22 cellular contexts compared by ENCODE assay signal in genomic region chr11:34126959-34127848, GRCh38. TPM values are rescaled to one million over a fixed set of nuclear protein-coding genes. Genes with fewer than 3 reads are reported as not detected.
DNase-seq lines count a peak whose midpoint lies in the region; ATAC-seq, FAIRE-seq and TF ChIP-seq lines count a peak whose summit lies in the region.
"Had no signal": no experiment of that assay in that cellular context is flagged by ENCODE, and none has a peak within 500 bp of the region (broad histone marks: within the 10 kb centered on the region; RNA-seq: fewer than 3 reads in every experiment).

No MANE protein-coding gene starts in this region.

- peaks cover 98% of the 10 kb centered on the region for H3K36me3 Mint-ChIP-seq in MCF 10A (ENCODE audit: insufficient read depth, unreplicated experiment)
- peaks cover 40 to 65% of the 10 kb centered on the region in 2 donors for H3K36me3 Mint-ChIP-seq in stimulated activated naive B cell treated with anti-CD40 and anti-IgM and Interleukin-4, amounts not matched to agents 10 μg/mL and 1 μg/mL and 100 μg/mL, for 72 hours

- intact Hi-C loops in MCF 10A (cut with micrococcal nuclease) (no loop called here), breast epithelium (cut with DNase I; ENCODE audit: low total_unique reads) (no loop called here), kidney (cut with DNase I) (no loop called here)

- H3K4me3 ChIP-seq in breast epithelium (no peak overlapping the region), H7 (ENCODE audit: insufficient read depth, low read depth, low read length) (no peak overlapping the region), kidney (ENCODE audit: low read length in 2 of 2) (no peak overlapping the region)
- H3K4me3 ChIP-seq: SJSA1 had no signal

- peak; percentile 59 for ATAC-seq in foreskin keratinocyte
- no peak for ATAC-seq in stimulated activated naive B cell treated with anti-CD40 and anti-IgM and Interleukin-4, amounts not matched to agents 10 μg/mL and 1 μg/mL and 100 μg/mL, for 72 hours (replicated peaks)
- no peak for ATAC-seq in GM19324 (IDR thresholded peaks at IDR 0.05; ENCODE audit: low FRiP score, unreplicated experiment)

- H3K27ac Mint-ChIP-seq in MCF 10A (ENCODE audit: low read depth, unreplicated experiment) = peak overlapping the region; percentile 39
- peak overlapping the region; percentile 53 for H3K27ac Mint-ChIP-seq in stimulated activated naive B cell treated with anti-CD40 and anti-IgM and Interleukin-4, amounts not matched to agents 10 μg/mL and 1 μg/mL and 100 μg/mL, for 72 hours

- H3K9me3 ChIP-seq in breast epithelium = no peaks in the 10 kb centered on the region
- H3K9me3 ChIP-seq in kidney (ENCODE audit: control insufficient read depth in 1 of 2, low read length in 2 of 2) = no peaks in the 10 kb centered on the region
- H3K9me3 ChIP-seq: SJSA1 had no signal

- H3K4me1 Mint-ChIP-seq in MCF 10A (ENCODE audit: insufficient read depth, unreplicated experiment) = no peaks in the 10 kb centered on the region
- peaks cover 9 to 16% of the 10 kb centered on the region in 2 donors for H3K4me1 Mint-ChIP-seq in stimulated activated naive B cell treated with anti-CD40 and anti-IgM and Interleukin-4, amounts not matched to agents 10 μg/mL and 1 μg/mL and 100 μg/mL, for 72 hours

- H3K4me1 ChIP-seq in breast epithelium (no peaks in the 10 kb centered on the region), foreskin keratinocyte (peaks cover 12% of the 10 kb centered on the region), kidney (ENCODE audit: control insufficient read depth in 1 of 2, insufficient read depth in 1 of 2, low read depth in 1 of 2, low read length in 2 of 2) (no peaks in the 10 kb centered on the region)
- H3K4me1 ChIP-seq: SJSA1 had no signal

- H3K36me3 ChIP-seq in breast epithelium = peaks cover 12% of the 10 kb centered on the region
- peaks cover 39% of the 10 kb centered on the region for H3K36me3 ChIP-seq in H7 (replicated peaks; ENCODE audit: control insufficient read depth, insufficient read depth, low read length)
- peaks cover 32 to 56% of the 10 kb centered on the region in 2 donors for H3K36me3 ChIP-seq in kidney (ENCODE audit: control insufficient read depth in 1 of 2, insufficient read depth in 2 of 2, low read length in 2 of 2)

- TF ChIP-seq CTCF in MCF 10A (IDR thresholded peaks at IDR 0.05; ENCODE audit: unreplicated experiment) (no peak), breast epithelium (IDR thresholded peaks at IDR 0.05) (no peak), foreskin keratinocyte (conservative IDR thresholded peaks at IDR 0.05) (no peak), kidney (IDR thresholded peaks at IDR 0.05; ENCODE audit: borderline replicate concordance, extremely low read depth, insufficient read depth) (no peak)

- DNase-seq in MCF 10A (ENCODE audit: unreplicated experiment) (no peak), breast epithelium (ENCODE audit: low spot score in 2 of 2) (no peak), RKO (ENCODE audit: low spot score) (peak; percentile 23), foreskin keratinocyte (peak; percentile 36 to 57), H7 (no peak), kidney (no peak)
- no peak for DNase-seq in stimulated activated naive B cell treated with anti-CD40 and anti-IgM and Interleukin-4, amounts not matched to agents 10 μg/mL and 1 μg/mL and 100 μg/mL, for 72 hours
- DNase-seq: AML-193, DMS 273 treated with DMSO at 0.1 percent for 48 hours, GF-D8, GOT3, Kasumi-1, MV-4-11, NCI-H1417, NCI-H187 treated with DMSO at 0.1 percent for 48 hours, NCI-H510A, NCI-H774 had no signal

- H3K27ac ChIP-seq in breast epithelium (no peak overlapping the region), foreskin keratinocyte (no peak overlapping the region), kidney (ENCODE audit: low read depth in 2 of 2, low read length in 2 of 2) (no peak overlapping the region)
- H3K27ac ChIP-seq: SJSA1 had no signal

- H3K4me3 Mint-ChIP-seq in MCF 10A (ENCODE audit: unreplicated experiment) = no peak overlapping the region
- no peak overlapping the region for H3K4me3 Mint-ChIP-seq in stimulated activated naive B cell treated with anti-CD40 and anti-IgM and Interleukin-4, amounts not matched to agents 10 μg/mL and 1 μg/mL and 100 μg/mL, for 72 hours
- H3K4me3 Mint-ChIP-seq: CD14-positive monocyte had no signal

- H3K9me3 Mint-ChIP-seq in MCF 10A (ENCODE audit: unreplicated experiment) = no peaks in the 10 kb centered on the region
- no peaks in the 10 kb centered on the region for H3K9me3 Mint-ChIP-seq in stimulated activated naive B cell treated with anti-CD40 and anti-IgM and Interleukin-4, amounts not matched to agents 10 μg/mL and 1 μg/mL and 100 μg/mL, for 72 hours
- H3K9me3 Mint-ChIP-seq: CD14-positive monocyte had no signal

- POLR2A ChIA-PET in MCF 10A (lab: Yijun Ruan, JAX) = no interaction called here

- FAIRE-seq in kidney (lab: Jason Lieb, UNC) = no peak
- FAIRE-seq: A204.1, GM12891 had no signal

- no peak overlapping the region for H3K9ac ChIP-seq in kidney (ENCODE audit: low read length in 2 of 2)

- CTCF ChIA-PET in MCF 10A (lab: Yijun Ruan, JAX) = interaction anchor here (0.6 to 0.9 kb wide), 3 partner anchors 10 to 118 kb away, joined by 3 read pairs; no protein-coding TSS in a partner anchor

- H3K27me3 ChIP-seq in breast epithelium (no peaks in the 10 kb centered on the region), foreskin keratinocyte (no peaks in the 10 kb centered on the region), H7 (ENCODE audit: control insufficient read depth, insufficient read depth, low read length) (no peaks in the 10 kb centered on the region)
- H3K27me3 ChIP-seq: SJSA1 had no signal

- TF ChIP-seq POLR2A in breast epithelium (IDR thresholded peaks at IDR 0.05) = no peak

- H3K27me3 Mint-ChIP-seq in MCF 10A (ENCODE audit: insufficient read depth, unreplicated experiment) = no peaks in the 10 kb centered on the region
- H3K27me3 Mint-ChIP-seq in stimulated activated naive B cell treated with anti-CD40 and anti-IgM and Interleukin-4, amounts not matched to agents 10 μg/mL and 1 μg/mL and 100 μg/mL, for 72 hours = no peaks in the 10 kb centered on the region

- no TSS peak for BruUV-seq in MCF 10A (replicated peaks; lab: Mats Ljungman, UMichigan)

RNA-seq across cellular contexts. Expression of gene NAT10, which starts 21.8 kb away (rescaled TPM):
- 68.9 and 89.5 TPM in 2 replicates for total RNA-seq in MCF 10A (2022)
- 10 to 100 TPM; 22.6 to 41.0 (median 31.5) TPM for total RNA-seq in breast epithelium
- total RNA-seq in foreskin keratinocyte = 50.5 and 58.7 TPM in 2 replicates
- 31.9 and 39.2 TPM in 2 replicates for polyA plus RNA-seq in foreskin keratinocyte
- 50.2 and 55.5 TPM in 2 replicates for total RNA-seq in H7 (2014; rRNA removed; shearing (Covaris generic))
- 43.1 TPM for total RNA-seq in kidney
- polyA plus RNA-seq in kidney (ENCODE audit: insufficient read depth, low read depth, low replicate concordance) = 24.1 TPM

Comparison
In these comparisons a context has a peak if more than half of its experiments do, and no peak if none do; other contexts are left out.
1. DNase-seq: peak in RKO (single experiment) and foreskin keratinocyte (2 of 2); none in MCF 10A (single experiment), breast epithelium (0 of 2), stimulated activated naive B cell treated with anti-CD40 and anti-IgM and Interleukin-4, amounts not matched to agents 10 μg/mL and 1 μg/mL and 100 μg/mL, for 72 hours (single experiment), H7 (single experiment) and kidney (single experiment).